ENCODE assay signal across 28 cellular contexts in the genomic region with DNA sequence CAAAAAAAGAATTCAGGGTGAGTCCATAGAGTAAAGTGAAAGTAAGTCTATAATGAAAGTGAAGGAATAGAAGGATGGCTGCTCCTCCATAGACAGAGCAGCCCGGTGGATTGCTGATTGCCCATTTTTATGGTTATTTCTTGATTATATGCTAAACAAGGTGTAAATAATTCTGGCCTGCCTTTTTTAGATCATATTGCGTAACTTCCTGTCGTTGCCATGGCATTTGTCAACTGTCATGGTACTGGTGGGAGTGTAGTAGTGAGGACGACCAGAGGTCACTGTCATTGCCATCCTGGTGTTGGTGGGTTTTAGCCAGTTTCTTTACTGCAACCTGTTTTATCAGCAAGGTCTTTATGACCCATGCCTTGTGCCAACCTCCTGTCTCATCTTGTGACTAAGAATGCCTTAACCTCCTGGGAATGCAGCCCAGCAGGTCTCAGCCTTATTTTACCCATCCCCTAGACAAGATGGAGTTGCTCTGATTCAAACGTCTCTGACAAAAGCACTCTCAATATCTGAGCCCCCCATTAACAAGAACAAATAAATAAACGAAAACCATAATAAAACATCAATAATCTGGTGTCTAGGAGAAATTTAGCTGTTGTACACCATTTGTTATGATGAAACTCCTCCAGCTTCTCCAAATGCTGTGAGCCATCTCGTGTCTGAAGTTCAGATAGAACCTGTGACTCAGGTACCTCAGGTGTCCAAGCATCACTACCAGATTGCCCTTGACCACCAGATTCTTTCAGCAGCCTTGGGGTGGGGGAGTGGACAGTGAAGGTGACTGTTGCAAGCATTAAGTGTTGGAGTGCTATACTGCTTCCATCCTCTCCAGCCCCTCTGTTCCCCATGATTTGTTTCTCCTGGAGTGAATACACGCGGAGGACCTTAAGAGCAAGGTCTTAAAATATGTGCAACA. TPM values are rescaled to one million over a fixed set of nuclear protein-coding genes. Genes with fewer than 3 reads are reported as not detected.
DNase-seq lines count a peak whose midpoint lies in the region; ATAC-seq and TF ChIP-seq lines count a peak whose summit lies in the region.
"Had no signal": no experiment of that assay in that cellular context is flagged by ENCODE, and none has a peak within 500 bp of the region (broad histone marks: within the 10 kb centered on the region; RNA-seq: fewer than 3 reads in every experiment).

No MANE protein-coding gene starts in this region.

- H3K9me3 Mint-ChIP-seq in endothelial cell (ENCODE audit: unreplicated experiment): no peaks in the 10 kb centered on the region
- H3K9me3 Mint-ChIP-seq: stimulated activated naive CD8-positive, alpha-beta T cell treated with anti-CD3 and anti-CD28 coated beads, Interleukin-15, Interleukin-2, amounts not matched to agents 100 ng/mL and 50 ng/mL, for 24 hours had no signal

- H3K9me3 ChIP-seq in smooth muscle cell (replicated peaks; ENCODE audit: low read depth): peaks cover 3% of the 10 kb centered on the region
- H3K9me3 ChIP-seq in psoas muscle: no peaks in the 10 kb centered on the region
- no peaks in the 10 kb centered on the region for H3K9me3 ChIP-seq in vagina

- peaks cover 5% of the 10 kb centered on the region for H3K36me3 Mint-ChIP-seq in endothelial cell (ENCODE audit: low read depth, unreplicated experiment)
- H3K36me3 Mint-ChIP-seq: activated naive CD4-positive, alpha-beta T cell treated with anti-CD3 and anti-CD28 coated beads, Interleukin-2, amount 50 U/mL, for 24 hours had no signal

- ATAC-seq in psoas muscle: no peak
- ATAC-seq: activated T-helper 17 cell treated with anti-CD3 and anti-CD28 coated beads, Interleukin-2, amount 50 U/mL, for 72 hours; GM12878 had no signal

- peaks cover 1% of the 10 kb centered on the region for H3K27me3 Mint-ChIP-seq in endothelial cell (ENCODE audit: unreplicated experiment)

- H3K27ac Mint-ChIP-seq in endothelial cell (ENCODE audit: unreplicated experiment): no peak overlapping the region
- H3K27ac Mint-ChIP-seq: activated naive CD4-positive, alpha-beta T cell treated with anti-CD3 and anti-CD28 coated beads, Interleukin-2, amount 50 U/mL, for 24 hours; activated T-helper 17 cell treated with anti-CD3 and anti-CD28 coated beads, Interleukin-2, amount 50 U/mL, for 72 hours; stimulated activated naive CD8-positive, alpha-beta T cell treated with anti-CD3 and anti-CD28 coated beads, Interleukin-15, Interleukin-2, amounts not matched to agents 100 ng/mL and 50 ng/mL, for 24 hours had no signal

- peak overlapping the region; percentile 10 for H3K4me2 ChIP-seq in smooth muscle cell

- H4K20me1 ChIP-seq in smooth muscle cell (ENCODE audit: low read depth): no peaks in the 10 kb centered on the region
- H4K20me1 ChIP-seq: BLaER1 treated with 17β-estradiol and CSF1 and Interleukin-3, amounts not matched to agents 10 nM and 100 nM had no signal

- no peak for TF ChIP-seq RAD21 in Ishikawa (IDR thresholded peaks at IDR 0.05; ENCODE audit: low read depth)

- peak overlapping the region; percentile 76 for H3K27ac ChIP-seq in epithelial cell of prostate
- H3K27ac ChIP-seq in smooth muscle cell (ENCODE audit: low read depth): peak overlapping the region; percentile 76
- no peak overlapping the region for H3K27ac ChIP-seq in psoas muscle
- H3K27ac ChIP-seq in vagina: no peak overlapping the region
- H3K27ac ChIP-seq: BLaER1 treated with 17β-estradiol and CSF1 and Interleukin-3, amounts not matched to agents 10 nM and 100 nM; brain microvascular endothelial cell; parathyroid adenoma; SJSA1; spleen; WERI-Rb-1 had no signal

- no peak overlapping the region for H2AFZ ChIP-seq in smooth muscle cell (ENCODE audit: low read depth)
- H2AFZ ChIP-seq: parathyroid adenoma had no signal

- H3K4me1 Mint-ChIP-seq in endothelial cell (ENCODE audit: unreplicated experiment): peaks cover 7% of the 10 kb centered on the region
- H3K4me1 Mint-ChIP-seq: activated naive CD4-positive, alpha-beta T cell treated with anti-CD3 and anti-CD28 coated beads, Interleukin-2, amount 50 U/mL, for 24 hours; activated T-helper 17 cell treated with anti-CD3 and anti-CD28 coated beads, Interleukin-2, amount 50 U/mL, for 72 hours had no signal

- no peak overlapping the region for H3K4me3 Mint-ChIP-seq in endothelial cell (ENCODE audit: unreplicated experiment)
- H3K4me3 Mint-ChIP-seq: activated naive CD4-positive, alpha-beta T cell treated with anti-CD3 and anti-CD28 coated beads, Interleukin-2, amount 50 U/mL, for 24 hours; activated T-helper 17 cell treated with anti-CD3 and anti-CD28 coated beads, Interleukin-2, amount 50 U/mL, for 72 hours; stimulated activated naive CD8-positive, alpha-beta T cell treated with anti-CD3 and anti-CD28 coated beads, Interleukin-15, Interleukin-2, amounts not matched to agents 100 ng/mL and 50 ng/mL, for 24 hours had no signal

- no peaks in the 10 kb centered on the region for H3K79me2 ChIP-seq in smooth muscle cell (ENCODE audit: low read depth)
- H3K79me2 ChIP-seq: parathyroid adenoma had no signal

- H3F3A ChIP-seq in smooth muscle cell (ENCODE audit: low read depth): no peaks in the 10 kb centered on the region

- H3K4me3 ChIP-seq in smooth muscle cell (no peak overlapping the region), psoas muscle (no peak overlapping the region), vagina (no peak overlapping the region)
- H3K4me3 ChIP-seq: BLaER1 treated with 17β-estradiol and CSF1 and Interleukin-3, amounts not matched to agents 10 nM and 100 nM; GM12878; left ventricle myocardium inferior; SJSA1; spleen had no signal

- H3K27me3 ChIP-seq in smooth muscle cell (ENCODE audit: low read depth) (no peaks in the 10 kb centered on the region), psoas muscle (ENCODE audit: insufficient read depth in 3 of 3, low read length in 2 of 3) (peaks cover 0 to 5% (median 0%) of the 10 kb centered on the region in 3 donors), vagina (no peaks in the 10 kb centered on the region)
- H3K27me3 ChIP-seq: BLaER1 treated with 17β-estradiol and CSF1 and Interleukin-3, amounts not matched to agents 10 nM and 100 nM; brain microvascular endothelial cell; SJSA1 had no signal

- TF ChIP-seq CTCF in smooth muscle cell (IDR thresholded peaks at IDR 0.05; ENCODE audit: borderline replicate concordance, insufficient read depth, poor library complexity, severe bottlenecking): no peak
- no peak for TF ChIP-seq CTCF in psoas muscle (IDR thresholded peaks at IDR 0.05)
- no peak for TF ChIP-seq CTCF in endothelial cell (IDR thresholded peaks at IDR 0.05; ENCODE audit: unreplicated experiment)
- no peak for TF ChIP-seq CTCF in vagina (IDR thresholded peaks at IDR 0.05)

- no peaks in the 10 kb centered on the region for H3K36me3 ChIP-seq in smooth muscle cell (ENCODE audit: low read depth)
- no peaks in the 10 kb centered on the region for H3K36me3 ChIP-seq in psoas muscle (ENCODE audit: insufficient read depth in 1 of 2, low read depth in 1 of 2)
- no peaks in the 10 kb centered on the region for H3K36me3 ChIP-seq in vagina
- H3K36me3 ChIP-seq: BLaER1 treated with 17β-estradiol and CSF1 and Interleukin-3, amounts not matched to agents 10 nM and 100 nM; brain microvascular endothelial cell; left ventricle myocardium inferior; SJSA1; spleen; WERI-Rb-1 had no signal

- 87% methylated on average over 9 of the region's 9 CpGs for WGBS in smooth muscle cell (ENCODE audit: low lambda C conversion rate)
- 62 to 71% (median 68%) methylated on average over 9 of the region's 9 CpGs for WGBS in psoas muscle, 3 donors

- DNase-seq in OCI-M1 (lab: John Stamatoyannopoulos, UW): peak; percentile 3
- DNase-seq in epithelial cell of prostate (ENCODE audit: low read depth, low spot score): no peak
- DNase-seq in smooth muscle cell (lab: John Stamatoyannopoulos, UW; ENCODE audit: unreplicated experiment): no peak
- no peak for DNase-seq in psoas muscle
- no peak for DNase-seq in endothelial cell (ENCODE audit: low spot score)
- no peak for DNase-seq in vagina (ENCODE audit: extremely low spot score in 2 of 2)
- DNase-seq: activated CD4-positive, alpha-beta T cell treated with anti-CD3 and anti-CD28 coated beads for 4 hours; amygdala; brain microvascular endothelial cell; HCEC 1CT; left ventricle myocardium inferior; mesendoderm; NCI-H1417; NCI-H2029 treated with DMSO at 0.1 percent for 48 hours; NCI-H526 treated with DMSO at 0.1 percent for 48 hours; right cardiac atrium; spleen; stimulated activated CD8-positive, alpha-beta memory T cell treated with anti-CD3 and anti-CD28 coated beads, Interleukin-4, amount 100 ng/mL, for 48 hours; T1000; WERI-Rb-1 had no signal

- H3K4me1 ChIP-seq in smooth muscle cell (ENCODE audit: low read depth) (no peaks in the 10 kb centered on the region), psoas muscle (no peaks in the 10 kb centered on the region), vagina (peaks cover 11% of the 10 kb centered on the region)
- H3K4me1 ChIP-seq: spleen had no signal

- no peak for TF ChIP-seq POLR2A in vagina (IDR thresholded peaks at IDR 0.05)

- intact Hi-C loops in psoas muscle (cut with DNase I) (no loop called here), vagina (cut with DNase I) (no loop called here)

- peak overlapping the region; percentile 25 for H3K9ac ChIP-seq in smooth muscle cell (ENCODE audit: low read depth)
- H3K9ac ChIP-seq: BLaER1 treated with 17β-estradiol and CSF1 and Interleukin-3, amounts not matched to agents 10 nM and 100 nM; parathyroid adenoma had no signal

- TF ChIP-seq EP300 in Ishikawa (IDR thresholded peaks at IDR 0.05; ENCODE audit: borderline replicate concordance): no peak

TF ChIP-seq in Ishikawa, 13 proteins besides CTCF, POLR2A, EP300 and RAD21 (continues in another document):
- peak; percentile 84 for TF ChIP-seq CEBPB (IDR thresholded peaks at IDR 0.05)

RNA-seq across cellular contexts. Expression of gene EBNA1BP2, which starts 36.0 kb away (rescaled TPM):
- 51.8 and 52.0 TPM in 2 replicates for total RNA-seq in smooth muscle cell
- polyA plus RNA-seq in smooth muscle cell: 85.9 and 102 TPM in 2 replicates
- 10 to 100 TPM; 20.1 to 46.2 (median 44.5) TPM for total RNA-seq in psoas muscle
- polyA plus RNA-seq in psoas muscle: 100 to 1,000 TPM in 2 of 3 donors, 10 to 100 TPM in 1; 74.2 to 153 (median 141) TPM
- total RNA-seq in endothelial cell (ENCODE audit: unreplicated experiment): 41.1 TPM
- 43.5 TPM for total RNA-seq in vagina

RNA-seq across cellular contexts. Expression of gene CFAP57, which starts 36.0 kb away (rescaled TPM):
- total RNA-seq in smooth muscle cell (0.13 TPM in 1 of 2 replicates, not detected in the other), psoas muscle (under 1 TPM in 2 of 4 donors, not detected in 2; 0.08 to 0.15 TPM), endothelial cell (ENCODE audit: unreplicated experiment) (0.49 TPM), vagina (not detected)
- polyA plus RNA-seq in smooth muscle cell (0.22 and 0.79 TPM in 2 replicates), psoas muscle (under 1 TPM in 2 of 3 donors, not detected in 1; 0.04 to 0.26 TPM)
- total RNA-seq: left ventricle myocardium inferior, spleen had no signal

Comparison
In these comparisons a context has a peak if more than half of its experiments do, and no peak if none do; other contexts are left out.
1. H3K27ac ChIP-seq: peak in epithelial cell of prostate (single experiment) and smooth muscle cell (single experiment); none in psoas muscle (single experiment) and vagina (single experiment).